ENCODE assay signal across 14 cellular contexts in genomic region chr3:195925746-195926145, GRCh38. TPM values are rescaled to one million over a fixed set of nuclear protein-coding genes. Genes with fewer than 3 reads are reported as not detected.
DNase-seq lines count a peak whose midpoint lies in the region; ATAC-seq lines count a peak whose summit lies in the region.
"Had no signal": no experiment of that assay in that cellular context is flagged by ENCODE, and none has a peak within 500 bp of the region (broad histone marks: within the 10 kb centered on the region; RNA-seq: fewer than 3 reads in every experiment).

No MANE protein-coding gene starts in this region.

- ATAC-seq in HG03457 (IDR thresholded peaks at IDR 0.05; ENCODE audit: unreplicated experiment), result no peak
- ATAC-seq: A549; CD8-positive, alpha-beta T cell; GM12878 had no signal

- peak; percentile 9 for DNase-seq in activated effector memory CD4-positive, alpha-beta T cell treated with anti-CD3 and anti-CD28 coated beads, Interleukin-2, amount 50 U/mL, for 16 hours
- no peak for DNase-seq in activated effector memory CD4-positive, alpha-beta T cell treated with Interleukin-2 at 50 U/mL for 16 hours
- DNase-seq in mesenteric fat pad (ENCODE audit: low spot score) (peak; percentile 11), GM03348 (ENCODE audit: low spot score) (no peak)
- DNase-seq: AML-193; Caco-2; Calu3; CD4-positive, alpha-beta T cell; CD8-positive, alpha-beta T cell; DMS79 treated with DMSO at 0.1 percent for 48 hours; GF-D8 had no signal

RNA-seq across cellular contexts. Expression of gene TNK2, which starts 17.4 kb away (rescaled TPM):
- total RNA-seq in mesenteric fat pad, result 40.5 TPM

Comparison
In these comparisons a context has a peak if more than half of its experiments do, and no peak if none do; other contexts are left out.
1. DNase-seq: peak in activated effector memory CD4-positive, alpha-beta T cell treated with anti-CD3 and anti-CD28 coated beads, Interleukin-2, amount 50 U/mL, for 16 hours (single experiment) and mesenteric fat pad (single experiment); none in activated effector memory CD4-positive, alpha-beta T cell treated with Interleukin-2 at 50 U/mL for 16 hours (single experiment) and GM03348 (single experiment).